1 cellular context compared by ENCODE assay signal in the genomic region with DNA sequence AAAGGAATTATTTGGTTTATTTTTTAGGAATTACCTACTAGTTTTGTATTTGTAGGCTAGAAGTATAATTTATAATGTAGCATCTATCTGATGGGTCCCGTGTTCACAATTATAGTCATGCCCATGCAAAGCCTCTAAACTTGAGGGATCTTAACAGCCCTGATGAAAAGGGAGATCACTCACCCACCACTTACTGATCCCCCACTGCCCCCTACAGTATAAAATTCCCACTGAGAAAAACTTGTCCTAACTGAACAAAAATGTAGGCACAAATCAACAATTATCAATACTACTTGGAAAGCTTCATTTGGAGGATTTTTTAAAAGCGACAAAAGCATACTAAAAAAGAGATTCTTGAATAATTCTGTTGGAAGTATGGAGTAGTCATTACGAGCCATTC.
TF ChIP-seq lines count a peak whose summit lies in the region.

No MANE protein-coding gene starts in this region.

TF ChIP-seq in HepG2, 621 proteins besides CTCF, POLR2A, EP300 and RAD21 (continued from another document):
- TF ChIP-seq STAG1 (CRISPR knock-in tag; IDR thresholded peaks at IDR 0.05), result peak; percentile 72
- no peak for TF ChIP-seq CENPX (CRISPR knock-in tag; IDR thresholded peaks at IDR 0.05)
